Comparison of ENCODE assay signal across 10 cellular contexts in the genomic region with DNA sequence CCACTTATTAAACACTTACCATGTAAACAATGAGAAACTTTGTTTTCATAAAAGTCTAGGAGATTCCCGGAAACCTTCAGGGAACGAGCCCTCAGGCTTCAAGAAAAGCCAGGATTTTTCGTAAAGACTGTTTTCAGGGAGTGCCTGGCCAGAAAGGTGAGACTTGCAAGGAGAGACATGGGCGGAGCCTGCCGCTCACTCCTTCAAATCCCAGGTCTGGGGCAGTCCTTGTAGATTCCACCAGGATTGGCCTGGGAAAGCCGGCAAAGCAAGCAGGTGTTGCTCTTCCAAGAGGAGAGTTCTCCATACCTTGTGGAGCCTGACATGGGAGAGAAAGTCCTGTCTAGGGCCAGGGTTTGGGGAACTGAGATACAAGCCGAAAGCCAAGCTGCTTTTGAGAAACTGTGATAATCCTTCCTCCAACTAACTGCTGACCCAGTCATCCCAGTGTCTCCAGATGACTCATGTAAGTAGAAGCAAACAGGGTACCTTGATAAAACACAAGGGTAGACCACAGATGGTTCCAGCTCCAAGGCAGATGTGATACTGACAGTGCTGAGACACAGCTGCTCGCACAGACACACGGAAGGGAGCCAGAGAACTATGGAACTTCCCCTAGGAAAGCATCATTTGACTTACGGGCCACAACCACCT.
DNase-seq lines count a peak whose midpoint lies in the region; ATAC-seq and TF ChIP-seq lines count a peak whose summit lies in the region.
"Had no signal": no experiment of that assay in that cellular context is flagged by ENCODE, and none has a peak within 500 bp of the region (broad histone marks: within the 10 kb centered on the region; RNA-seq: fewer than 3 reads in every experiment).

No MANE protein-coding gene starts in this region.

- DNase-seq in activated naive CD8-positive, alpha-beta T cell treated with anti-CD3 and anti-CD28 coated beads, Interleukin-2, amount 50 U/mL, for 24 hours, result no peak
- no peak for DNase-seq in activated naive CD8-positive, alpha-beta T cell treated with anti-CD3 and anti-CD28 coated beads for 36 hours
- DNase-seq in brain microvascular endothelial cell (peak; percentile 75), substantia nigra (lab: John Stamatoyannopoulos, UW) (no peak), SIG-M5 (lab: John Stamatoyannopoulos, UW) (no peak), NCI-H748 treated with DMSO at 0.1 percent for 48 hours (lab: John Stamatoyannopoulos, UW) (no peak), amygdala (lab: John Stamatoyannopoulos, UW) (no peak)

- peak; percentile 42 for ATAC-seq in activated naive CD8-positive, alpha-beta T cell treated with anti-CD3 and anti-CD28 coated beads, Interleukin-2, amount 50 U/mL, for 24 hours
- ATAC-seq in HG03066 (IDR thresholded peaks at IDR 0.05; ENCODE audit: low read depth, unreplicated experiment), result peak; percentile 68

- H3K4me1 Mint-ChIP-seq in activated naive CD8-positive, alpha-beta T cell treated with anti-CD3 and anti-CD28 coated beads, Interleukin-2, amount 50 U/mL, for 24 hours, result peaks cover 24% of the 10 kb centered on the region
- peaks cover 4% of the 10 kb centered on the region for H3K4me1 Mint-ChIP-seq in activated naive CD8-positive, alpha-beta T cell treated with anti-CD3 and anti-CD28 coated beads for 36 hours

- no peaks in the 10 kb centered on the region for H3K36me3 Mint-ChIP-seq in activated naive CD8-positive, alpha-beta T cell treated with anti-CD3 and anti-CD28 coated beads, Interleukin-2, amount 50 U/mL, for 24 hours (ENCODE audit: low read depth)
- H3K36me3 Mint-ChIP-seq in activated naive CD8-positive, alpha-beta T cell treated with anti-CD3 and anti-CD28 coated beads for 36 hours, result no peaks in the 10 kb centered on the region

- no peak overlapping the region for H3K27ac Mint-ChIP-seq in activated naive CD8-positive, alpha-beta T cell treated with anti-CD3 and anti-CD28 coated beads, Interleukin-2, amount 50 U/mL, for 24 hours
- H3K27ac Mint-ChIP-seq in activated naive CD8-positive, alpha-beta T cell treated with anti-CD3 and anti-CD28 coated beads for 36 hours, result no peak overlapping the region
- H3K27ac Mint-ChIP-seq: brain had no signal

- TF ChIP-seq CTCF in brain microvascular endothelial cell (IDR thresholded peaks at IDR 0.05; ENCODE audit: low read depth, low read length, missing control alignments), result no peak

- H3K4me3 ChIP-seq in brain microvascular endothelial cell (ENCODE audit: low read depth, low read length), result no peak overlapping the region

- H3K27ac ChIP-seq in brain microvascular endothelial cell, result no peak overlapping the region
- peak overlapping the region; percentile 41 for H3K27ac ChIP-seq in substantia nigra (ENCODE audit: low read depth, low read length, poor library complexity, severe bottlenecking)

- H3K4me3 Mint-ChIP-seq in activated naive CD8-positive, alpha-beta T cell treated with anti-CD3 and anti-CD28 coated beads, Interleukin-2, amount 50 U/mL, for 24 hours, result no peak overlapping the region
- H3K4me3 Mint-ChIP-seq in activated naive CD8-positive, alpha-beta T cell treated with anti-CD3 and anti-CD28 coated beads for 36 hours, result no peak overlapping the region
- H3K4me3 Mint-ChIP-seq: brain, CD14-positive monocyte had no signal

- H3K9me3 Mint-ChIP-seq in activated naive CD8-positive, alpha-beta T cell treated with anti-CD3 and anti-CD28 coated beads, Interleukin-2, amount 50 U/mL, for 24 hours, result no peaks in the 10 kb centered on the region
- H3K9me3 Mint-ChIP-seq in activated naive CD8-positive, alpha-beta T cell treated with anti-CD3 and anti-CD28 coated beads for 36 hours, result no peaks in the 10 kb centered on the region
- H3K9me3 Mint-ChIP-seq: brain had no signal

- in situ Hi-C loops in brain microvascular endothelial cell (cut with HindIII; ENCODE audit: low pct_ligation_motif_present, low sequenced_read_pairs), result no loop called here

- H3K27me3 Mint-ChIP-seq in activated naive CD8-positive, alpha-beta T cell treated with anti-CD3 and anti-CD28 coated beads, Interleukin-2, amount 50 U/mL, for 24 hours, result peaks cover 11% of the 10 kb centered on the region
- peaks cover under 1% of the 10 kb centered on the region for H3K27me3 Mint-ChIP-seq in activated naive CD8-positive, alpha-beta T cell treated with anti-CD3 and anti-CD28 coated beads for 36 hours
- H3K27me3 Mint-ChIP-seq: brain had no signal

- no peaks in the 10 kb centered on the region for H3K27me3 ChIP-seq in brain microvascular endothelial cell (replicated peaks)

- no peaks in the 10 kb centered on the region for H3K36me3 ChIP-seq in brain microvascular endothelial cell (replicated peaks)
